11 cellular contexts compared by ENCODE assay signal in the genomic region with DNA sequence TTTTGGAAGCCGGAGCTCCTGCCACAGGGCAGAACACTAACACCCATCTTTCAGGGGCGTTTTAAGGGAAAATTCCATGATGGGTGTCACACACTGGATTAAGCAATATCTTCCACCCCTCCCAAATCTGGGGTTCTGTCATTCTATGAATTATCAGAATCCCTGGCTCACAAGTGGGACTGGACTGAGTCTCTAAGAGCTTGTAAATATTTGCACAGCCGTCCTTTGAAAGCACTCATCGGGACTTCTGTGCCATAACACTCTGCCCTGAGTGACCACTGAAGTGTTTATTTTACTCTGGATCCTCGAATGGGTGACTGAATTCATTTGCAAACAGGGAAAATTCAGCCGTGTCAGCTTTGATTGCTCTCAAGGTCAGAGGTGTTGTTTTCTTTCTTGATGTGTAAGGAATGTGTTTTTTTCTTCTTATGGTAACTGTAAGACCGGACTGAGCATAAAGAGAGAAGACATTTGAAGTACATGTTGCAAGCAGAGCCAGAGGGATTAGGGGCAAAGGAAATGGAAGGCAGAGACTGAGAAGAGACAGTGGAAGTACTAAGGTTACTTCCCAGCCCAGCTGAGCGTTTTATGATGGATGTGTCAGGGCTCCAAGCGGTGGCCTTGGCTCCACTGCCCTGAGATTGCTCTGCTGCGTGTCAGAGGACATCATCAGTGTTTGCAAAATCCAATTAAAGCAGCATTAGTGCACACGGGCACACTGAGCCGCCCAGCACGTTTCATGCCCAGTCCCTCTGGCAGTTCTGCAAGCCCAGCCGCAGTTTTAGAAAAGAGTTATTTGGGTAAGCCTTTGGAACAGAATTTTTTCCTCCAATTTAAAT. TPM values are rescaled to one million over a fixed set of nuclear protein-coding genes. Genes with fewer than 3 reads are reported as not detected.
DNase-seq lines count a peak whose midpoint lies in the region; ATAC-seq and TF ChIP-seq lines count a peak whose summit lies in the region.
"Had no signal": no experiment of that assay in that cellular context is flagged by ENCODE, and none has a peak within 500 bp of the region (broad histone marks: within the 10 kb centered on the region; RNA-seq: fewer than 3 reads in every experiment).

No MANE protein-coding gene starts in this region.

- no peaks in the 10 kb centered on the region for H3K27me3 ChIP-seq in mucosa of rectum (ENCODE audit: control insufficient read depth in 2 of 2, insufficient read depth in 2 of 2, low read length in 2 of 2)

- H3K27ac ChIP-seq in mucosa of rectum (ENCODE audit: low read depth in 2 of 2, low read length in 2 of 2) = peak overlapping the region; percentile 32 to 45

- H3K36me3 ChIP-seq in mucosa of rectum (ENCODE audit: control insufficient read depth in 2 of 2, insufficient read depth in 2 of 2, low read length in 2 of 2) = no peaks in the 10 kb centered on the region

- H3K27ac Mint-ChIP-seq in brain = peak overlapping the region in 3 of 5 experiments; percentile 62 to 83 (median 68)

- H3K36me3 Mint-ChIP-seq in brain = peaks cover 4% of the 10 kb centered on the region

- DNase-seq in AG10803 (ENCODE audit: low read depth) (peak; percentile 32), NCI-H1105 treated with DMSO at 0.1 percent for 48 hours (lab: John Stamatoyannopoulos, UW) (peak; percentile 54)
- DNase-seq in activated naive CD4-positive, alpha-beta T cell (lab: John Stamatoyannopoulos, UW) = no peak
- DNase-seq: dermis blood vessel endothelial cell, NCI-H524 had no signal

- H3K4me3 Mint-ChIP-seq in brain = peak overlapping the region in 1 of 5 experiments; percentile 3

- peaks cover 0 to 10% (median 9%) of the 10 kb centered on the region in 5 experiments for H3K9me3 Mint-ChIP-seq in brain

- peaks cover 3% of the 10 kb centered on the region for H3K27me3 Mint-ChIP-seq in brain

- ATAC-seq in GM18909 (IDR thresholded peaks at IDR 0.05; ENCODE audit: poor library complexity, unreplicated experiment) = no peak
- no peak for ATAC-seq in HG03025 (IDR thresholded peaks at IDR 0.05; ENCODE audit: low FRiP score, unreplicated experiment)
- ATAC-seq in HG03432 (IDR thresholded peaks at IDR 0.05; ENCODE audit: unreplicated experiment) = no peak

- H3K4me1 Mint-ChIP-seq in brain = peaks cover 14% of the 10 kb centered on the region

- H3K4me3 ChIP-seq in AG10803 (ENCODE audit: low read length) (peak overlapping the region; percentile 26), mucosa of rectum (ENCODE audit: low read length in 2 of 2) (peak overlapping the region in 1 of 2 donors; percentile 14)

- no peaks in the 10 kb centered on the region for H3K9me3 ChIP-seq in mucosa of rectum (ENCODE audit: control insufficient read depth in 2 of 2, low read length in 2 of 2)

- no peak for TF ChIP-seq CTCF in AG10803 (conservative IDR thresholded peaks at IDR 0.05; ENCODE audit: low read length)
- TF ChIP-seq CTCF in brain (conservative IDR thresholded peaks at IDR 0.05) = no peak

- H3K4me1 ChIP-seq in mucosa of rectum (ENCODE audit: control insufficient read depth in 2 of 2, insufficient read depth in 2 of 2, low read length in 2 of 2) = peaks cover 10 to 18% of the 10 kb centered on the region in 2 donors

- no peak overlapping the region for H3K9ac ChIP-seq in mucosa of rectum (ENCODE audit: low read depth in 1 of 2, low read length in 2 of 2)

RNA-seq across cellular contexts. Expression of a gene that starts 17.7 kb away (rescaled TPM):
- 24.9 TPM for polyA plus RNA-seq in brain (ENCODE audit: insufficient read depth, low read depth, low replicate concordance)

RNA-seq across cellular contexts. Expression of a gene that starts 39.0 kb away (rescaled TPM):
- polyA plus RNA-seq in brain (ENCODE audit: insufficient read depth, low read depth, low replicate concordance) = 25.5 TPM

RNA-seq across cellular contexts. Expression of a gene that starts 55.1 kb away (rescaled TPM):
- not detected for polyA plus RNA-seq in brain (ENCODE audit: insufficient read depth, low read depth, low replicate concordance)
- polyA plus RNA-seq: BJ had no signal

Comparison
In these comparisons a context has a peak if more than half of its experiments do, and no peak if none do; other contexts are left out.
1. DNase-seq: peak in AG10803 (single experiment) and NCI-H1105 treated with DMSO at 0.1 percent for 48 hours (single experiment); none in activated naive CD4-positive, alpha-beta T cell (0 of 4).